In the genomic region with DNA sequence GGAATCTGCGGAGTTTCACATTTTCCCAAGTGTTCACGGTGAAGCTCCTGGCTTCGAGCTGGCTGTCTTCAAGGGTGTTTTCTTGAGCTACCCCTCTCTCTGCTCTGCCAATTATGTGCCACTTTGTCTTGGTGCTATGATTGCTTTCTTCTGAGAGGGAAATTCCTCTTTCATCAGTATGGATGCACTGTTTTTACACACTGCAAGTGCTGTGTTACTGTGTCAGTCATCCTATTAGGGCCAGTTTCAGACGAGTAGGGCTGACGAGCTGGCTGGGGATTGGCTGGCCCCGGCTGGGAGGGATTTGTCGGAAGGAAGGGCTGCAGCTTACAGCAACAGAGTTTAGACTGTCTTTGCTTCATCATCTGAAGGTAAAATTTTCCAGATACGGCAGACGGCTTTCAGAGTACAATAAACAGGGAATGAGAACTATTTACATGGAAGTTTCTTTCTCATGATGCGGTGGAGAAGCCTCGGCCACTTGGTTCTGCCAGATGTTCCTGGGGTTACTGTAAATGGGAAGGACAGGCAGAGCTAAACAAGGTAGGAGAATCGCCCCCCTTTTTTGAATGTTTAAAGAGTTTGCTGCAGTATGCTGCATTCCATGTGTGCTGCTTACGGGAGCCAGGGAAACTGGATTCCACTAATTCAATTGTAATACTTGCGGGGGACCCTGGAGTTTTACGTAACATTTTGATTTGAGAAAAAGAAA, we compare ENCODE assay signal across 8 cellular contexts. TPM values are rescaled to one million over a fixed set of nuclear protein-coding genes. Genes with fewer than 3 reads are reported as not detected.
A peak's percentile ranks its signal among the peaks of the same experiment; 100 is the strongest.
DNase-seq lines count a peak whose midpoint lies in the region; ATAC-seq and TF ChIP-seq lines count a peak whose summit lies in the region.

Gene MBNL2 (plus strand): TSS at position 345 of the 712 bp plus-strand sequence. CDS start 53,903 bp downstream, outside the sequence.

- peaks cover 43% of the 10 kb centered on the region for H3K4me1 ChIP-seq in BLaER1
- H3K4me1 ChIP-seq in liver (ENCODE audit: control insufficient read depth in 4 of 4, insufficient read depth in 4 of 4, low read length in 3 of 4) = peaks cover 14 to 36% (median 20%) of the 10 kb centered on the region in 4 donors

- peak; percentile 98 for ATAC-seq in GM19351 (IDR thresholded peaks at IDR 0.05; ENCODE audit: unreplicated experiment)
- ATAC-seq in HG03520 (IDR thresholded peaks at IDR 0.05; ENCODE audit: unreplicated experiment) = peak; percentile 97

- H3K36me3 ChIP-seq in BLaER1 (no peaks in the 10 kb centered on the region), liver (ENCODE audit: control insufficient read depth in 4 of 4, insufficient read depth in 3 of 4, low read depth in 1 of 4, low read length in 3 of 4) (peaks cover 0 to 1% (median 0%) of the 10 kb centered on the region in 4 donors)

- H3K9ac ChIP-seq in BLaER1 (peak within 1 kb of the TSS; percentile 81), liver (ENCODE audit: low read depth in 1 of 2, low read length in 2 of 2) (peak within 1 kb of the TSS; percentile 99 to 100)

- peak; percentile 43 to 53 for TF ChIP-seq RAD21 in liver (IDR thresholded peaks at IDR 0.05)

- DNase-seq in NCI-H526 treated with DMSO at 0.1 percent for 48 hours (lab: John Stamatoyannopoulos, UW) (peak; percentile 98), dermis microvascular lymphatic vessel endothelial cell (ENCODE audit: low read depth in 2 of 2) (peak; percentile 90 to 98)
- DNase-seq in activated CD4-positive, alpha-beta T cell treated with anti-CD3 and anti-CD28 coated beads, Interleukin-2, amount 50 U/mL, for 48 hours = peak; percentile 82 to 86
- peak; percentile 81 for DNase-seq in stimulated activated CD4-positive, alpha-beta T cell treated with anti-CD3 and anti-CD28 coated beads, Interleukin-4, amount 100 ng/mL, for 1 hour

- TF ChIP-seq CTCF in liver (IDR thresholded peaks at IDR 0.05; ENCODE audit: low read depth, low read length, missing input control) = no peak

- no peaks in the 10 kb centered on the region for H3K27me3 ChIP-seq in BLaER1
- no peaks in the 10 kb centered on the region for H3K27me3 ChIP-seq in liver (ENCODE audit: control insufficient read depth in 4 of 4, insufficient read depth in 4 of 4, low read length in 3 of 4)

- H3K9me3 ChIP-seq in BLaER1 (no peaks in the 10 kb centered on the region), liver (ENCODE audit: control insufficient read depth in 4 of 4, low read length in 3 of 4) (no peaks in the 10 kb centered on the region)

- H3K4me3 ChIP-seq in BLaER1 (peak within 1 kb of the TSS; percentile 74), liver (ENCODE audit: low read depth in 1 of 3, low read length in 3 of 3) (peak within 1 kb of the TSS; percentile 74 to 98 (median 96))

- peak within 1 kb of the TSS; percentile 71 for H3K27ac ChIP-seq in BLaER1
- H3K27ac ChIP-seq in liver (ENCODE audit: low read depth in 1 of 2, low read length in 2 of 2) = peak within 1 kb of the TSS; percentile 97 to 99

- peaks cover 23% of the 10 kb centered on the region; the same call in 1 of the 2 replicates for H4K20me1 ChIP-seq in BLaER1

- 9% methylated on average over 15 of the region's 15 CpGs for WGBS in liver

- H3K4me2 ChIP-seq in BLaER1 = peak within 1 kb of the TSS; percentile 96

TF ChIP-seq in liver, 16 proteins besides CTCF, POLR2A, EP300 and RAD21:
- TF ChIP-seq REST (IDR thresholded peaks at IDR 0.05) (peak; percentile 94), FOXA2 (IDR thresholded peaks at IDR 0.05) (no peak), ZBTB33 (IDR thresholded peaks at IDR 0.05) (no peak), HNF4A (conservative IDR thresholded peaks at IDR 0.05) (peak in 1 of 2 donors; percentile 20), TAF1 (conservative IDR thresholded peaks at IDR 0.05) (peak; percentile 99), NR2F2 (IDR thresholded peaks at IDR 0.05) (no peak), EGR1 (IDR thresholded peaks at IDR 0.05; ENCODE audit: low read depth in 2 of 2) (no peak), FOXA1 (IDR thresholded peaks at IDR 0.05) (no peak), RXRA (IDR thresholded peaks at IDR 0.05) (peak in 1 of 2 donors; percentile 7), YY1 (IDR thresholded peaks at IDR 0.05) (peak; percentile 70), SP1 (IDR thresholded peaks at IDR 0.05) (peak; percentile 48), JUND (IDR thresholded peaks at IDR 0.05) (peak; percentile 25 to 51)
- TF ChIP-seq, protein P1, sequence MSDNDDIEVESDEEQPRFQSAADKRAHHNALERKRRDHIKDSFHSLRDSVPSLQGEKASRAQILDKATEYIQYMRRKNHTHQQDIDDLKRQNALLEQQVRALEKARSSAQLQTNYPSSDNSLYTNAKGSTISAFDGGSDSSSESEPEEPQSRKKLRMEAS (IDR thresholded peaks at IDR 0.05) = peak; percentile 22

RNA-seq across cellular contexts. Expression of gene MBNL2, which starts in this region (rescaled TPM):
- total RNA-seq in dermis microvascular lymphatic vessel endothelial cell = 41.0 and 49.2 TPM in 2 replicates
- total RNA-seq in liver = 10 to 100 TPM; 16.0 to 49.6 TPM
- polyA plus RNA-seq in liver = 10 to 100 TPM; 32.5 to 41.0 TPM

Comparison
In these comparisons a context has a peak if more than half of its experiments do, and no peak if none do; other contexts are left out.
1. Peak in every context shown above with its lines: DNase-seq, ATAC-seq, H3K4me3 ChIP-seq and H3K27ac ChIP-seq.